Comparison of ENCODE assay signal across 8 cellular contexts in the genomic region with DNA sequence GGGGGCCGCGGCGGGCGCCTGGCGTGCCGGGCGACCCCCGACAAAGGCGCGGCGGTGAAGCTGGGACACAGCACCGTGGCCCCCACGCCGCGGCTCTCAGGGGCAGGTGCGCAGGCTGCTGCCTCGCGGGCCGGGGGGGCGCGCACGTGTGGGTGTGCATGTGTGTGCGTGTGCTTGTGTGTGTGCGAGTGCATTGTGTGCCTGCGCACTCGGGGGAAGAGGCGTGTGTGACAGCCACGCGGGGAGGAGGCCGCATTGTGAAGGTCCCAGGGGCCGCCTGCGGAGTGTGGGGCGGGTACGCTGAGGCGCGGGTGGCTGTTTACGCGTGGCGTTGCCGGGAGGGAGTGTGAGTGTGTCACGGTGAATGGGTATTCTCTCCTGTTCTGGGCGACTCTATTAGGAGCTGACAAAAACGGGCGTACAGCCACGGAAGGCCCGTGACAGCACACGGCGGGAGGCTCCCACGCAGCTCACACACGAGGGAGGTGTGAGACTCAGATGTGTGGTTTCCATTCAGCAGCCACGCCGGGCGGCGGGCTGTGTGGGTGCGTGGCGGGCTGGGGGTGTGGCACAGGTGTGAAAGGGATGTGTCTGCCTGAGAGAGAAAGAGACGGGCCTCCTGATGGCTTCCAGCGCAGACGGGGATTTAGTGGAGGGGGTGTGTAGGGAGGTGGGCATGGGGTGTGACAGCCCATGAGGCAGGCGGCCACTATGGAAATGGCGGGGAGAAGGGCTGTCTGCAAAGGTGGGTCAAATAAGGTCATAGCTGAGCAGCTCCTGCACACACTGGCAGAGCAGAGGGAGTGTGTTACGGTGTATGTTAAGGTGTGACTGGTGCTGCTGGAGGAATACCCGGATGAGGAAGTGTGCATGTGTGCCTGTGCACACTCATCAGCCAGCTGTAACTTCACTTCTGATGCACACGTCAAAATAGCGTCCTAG. TPM values are rescaled to one million over a fixed set of nuclear protein-coding genes. Genes with fewer than 3 reads are reported as not detected.
DNase-seq lines count a peak whose midpoint lies in the region; ATAC-seq and TF ChIP-seq lines count a peak whose summit lies in the region.

No MANE protein-coding gene starts in this region.

- DNase-seq in Right ventricle myocardium superior = no peak
- DNase-seq in Right ventricle myocardium inferior (ENCODE audit: missing footprints) = no peak
- DNase-seq in RWPE2 (ENCODE audit: low spot score) = no peak
- DNase-seq in astrocyte of the cerebellum (ENCODE audit: low read depth) = no peak
- peak; percentile 42 to 57 for DNase-seq in left colon
- DNase-seq in stimulated activated CD8-positive, alpha-beta memory T cell treated with anti-CD3 and anti-CD28 coated beads, Interleukin-12 subunit alpha, Interleukin-12 subunit beta, amount 100 ng/mL, for 24 hours (ENCODE audit: extremely low read depth) = peak; percentile 11
- DNase-seq in GM13976 (ENCODE audit: low spot score) = no peak
- DNase-seq in NCI-H187 treated with DMSO at 0.1 percent for 48 hours (lab: John Stamatoyannopoulos, UW) = no peak

- H3K36me3 ChIP-seq in RWPE2 (ENCODE audit: low read depth) = no peaks in the 10 kb centered on the region

- H3K4me3 ChIP-seq in RWPE2 (ENCODE audit: severe bottlenecking) (peak overlapping the region; percentile 64), astrocyte of the cerebellum (ENCODE audit: low read depth, low read length) (peak overlapping the region; percentile 39)

- intact Hi-C loops in Right ventricle myocardium superior (cut with DNase I) = no loop called here
- intact Hi-C loops in Right ventricle myocardium inferior (cut with DNase I) = no loop called here
- intact Hi-C loops in left colon (cut with DNase I, micrococcal nuclease) = no loop called here

- TF ChIP-seq CTCF in RWPE2 (IDR thresholded peaks at IDR 0.05; ENCODE audit: poor library complexity, severe bottlenecking) (no peak), astrocyte of the cerebellum (IDR thresholded peaks at IDR 0.05; ENCODE audit: low read depth, low read length, missing control alignments) (no peak), GM13976 (IDR thresholded peaks at IDR 0.05; ENCODE audit: borderline replicate concordance, control extremely low read depth, extremely low read depth, insufficient read depth, missing control alignments) (no peak)

- H3K27me3 ChIP-seq in RWPE2 (ENCODE audit: insufficient read depth, poor library complexity, severe bottlenecking) = peaks cover 12% of the 10 kb centered on the region

- no peak overlapping the region for H3K27ac ChIP-seq in RWPE2 (ENCODE audit: poor library complexity, severe bottlenecking)

- in situ Hi-C loops in astrocyte of the cerebellum (cut with HindIII; ENCODE audit: low sequenced_read_pairs) = no loop called here
- in situ Hi-C loops in GM13976 (cut with MboI; ENCODE audit: low sequenced_read_pairs, unreplicated experiment) = no loop called here

- no peaks in the 10 kb centered on the region for H3K9me3 ChIP-seq in RWPE2 (ENCODE audit: severe bottlenecking)

- ATAC-seq in Right ventricle myocardium superior (ENCODE audit: poor library complexity) = peak; percentile 14
- no peak for ATAC-seq in Right ventricle myocardium inferior
- ATAC-seq in RWPE2 (ENCODE audit: low read depth) = no peak
- ATAC-seq in left colon = peak; percentile 86

- no peaks in the 10 kb centered on the region for H3K4me1 ChIP-seq in RWPE2 (ENCODE audit: insufficient read depth, poor library complexity, severe bottlenecking)

RNA-seq across cellular contexts. Expression of gene PODXL2, which starts 0.7 kb away (rescaled TPM):
- 0.94 TPM for total RNA-seq in Right ventricle myocardium superior
- 1.4 TPM for total RNA-seq in Right ventricle myocardium inferior
- 10 to 100 TPM; 12.6 to 20.8 TPM for total RNA-seq in left colon

RNA-seq across cellular contexts. Expression of gene MCM2, which starts 31.5 kb away (rescaled TPM):
- total RNA-seq in Right ventricle myocardium superior = 6.5 TPM
- 6.9 TPM for total RNA-seq in Right ventricle myocardium inferior
- 10 to 100 TPM; 10.4 to 16.4 TPM for total RNA-seq in left colon

RNA-seq across cellular contexts. Expression of gene TPRA1, which starts 39.2 kb away (rescaled TPM):
- 17.8 TPM for total RNA-seq in Right ventricle myocardium superior
- total RNA-seq in Right ventricle myocardium inferior = 21.3 TPM
- total RNA-seq in left colon = 10 to 100 TPM; 21.9 to 25.7 TPM

RNA-seq across cellular contexts. Expression of gene ABTB1, which starts 43.0 kb away (rescaled TPM):
- total RNA-seq in Right ventricle myocardium superior = 33.0 TPM
- 31.7 TPM for total RNA-seq in Right ventricle myocardium inferior
- total RNA-seq in left colon = 10 to 100 TPM; 15.2 to 28.6 TPM

Comparison
In these comparisons a context has a peak if more than half of its experiments do, and no peak if none do; other contexts are left out.
1. ATAC-seq: peak in Right ventricle myocardium superior (single experiment) and left colon (single experiment); none in Right ventricle myocardium inferior (single experiment) and RWPE2 (single experiment).
2. DNase-seq: peak in left colon (2 of 2) and stimulated activated CD8-positive, alpha-beta memory T cell treated with anti-CD3 and anti-CD28 coated beads, Interleukin-12 subunit alpha, Interleukin-12 subunit beta, amount 100 ng/mL, for 24 hours (single experiment); none in Right ventricle myocardium superior (single experiment), Right ventricle myocardium inferior (single experiment), RWPE2 (single experiment), astrocyte of the cerebellum (single experiment), GM13976 (single experiment) and NCI-H187 treated with DMSO at 0.1 percent for 48 hours (single experiment).